In the genomic region with DNA sequence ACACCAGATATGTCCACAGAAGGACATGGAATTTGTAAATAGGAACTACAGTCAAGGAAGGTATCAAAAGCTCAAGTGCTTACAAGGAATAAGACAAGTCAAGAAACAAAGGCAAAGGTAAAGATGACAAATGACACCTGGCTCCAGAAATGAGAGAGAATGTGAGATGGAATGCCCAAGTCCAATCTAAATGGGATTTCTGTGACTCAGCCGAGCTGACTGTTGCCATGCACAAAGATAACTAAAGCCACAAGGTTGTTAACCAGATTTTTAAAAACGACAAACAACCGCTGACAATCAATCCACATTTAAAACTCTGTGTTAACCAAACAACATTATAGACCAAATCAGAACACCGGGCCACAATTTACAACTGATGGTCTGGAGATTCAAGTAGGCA, we compare ENCODE assay signal across 8 cellular contexts. TPM values are rescaled to one million over a fixed set of nuclear protein-coding genes. Genes with fewer than 3 reads are reported as not detected.
A peak's percentile ranks its signal among the peaks of the same experiment; 100 is the strongest.
DNase-seq lines count a peak whose midpoint lies in the region; ATAC-seq and TF ChIP-seq lines count a peak whose summit lies in the region.

No MANE protein-coding gene starts in this region.

- peak overlapping the region; percentile 90 to 94 for H3K4me3 Mint-ChIP-seq in effector memory CD8-positive, alpha-beta T cell

- peaks cover 25% of the 10 kb centered on the region for H3K36me3 Mint-ChIP-seq in effector memory CD8-positive, alpha-beta T cell (ENCODE audit: insufficient read depth)

- H3K9ac ChIP-seq in OCI-LY1 (ENCODE audit: low read length) (peak overlapping the region; percentile 95), neural cell (ENCODE audit: low read length) (peak overlapping the region; percentile 90)

- H2AFZ ChIP-seq in OCI-LY1 (ENCODE audit: low read length), result peak overlapping the region; percentile 68
- H2AFZ ChIP-seq in neural cell (ENCODE audit: low read depth, low read length), result peak overlapping the region; percentile 78

- no peaks in the 10 kb centered on the region for H3K36me3 ChIP-seq in GM06990 (ENCODE audit: control insufficient read depth, insufficient read depth, low read length)
- peaks cover 31% of the 10 kb centered on the region for H3K36me3 ChIP-seq in OCI-LY1 (ENCODE audit: insufficient read depth, low read length)
- no peaks in the 10 kb centered on the region for H3K36me3 ChIP-seq in neural cell (ENCODE audit: insufficient read depth, low read length)

- H3K27me3 ChIP-seq in GM06990 (replicated peaks; ENCODE audit: control insufficient read depth, insufficient read depth, low read length), result no peaks in the 10 kb centered on the region
- no peaks in the 10 kb centered on the region for H3K27me3 ChIP-seq in OCI-LY1 (ENCODE audit: insufficient read depth, low read length)
- H3K27me3 ChIP-seq in neural cell (ENCODE audit: insufficient read depth, low read depth, low read length), result no peaks in the 10 kb centered on the region

- DNase-seq in GM06990 (ENCODE audit: extremely low read depth, insufficient read length) (no peak), Ammon's horn (ENCODE audit: low spot score) (no peak), NCI-H510A (lab: John Stamatoyannopoulos, UW) (no peak), ureter (ENCODE audit: low spot score) (no peak)
- peak in 1 of 3 experiments; percentile 3 for DNase-seq in effector memory CD8-positive, alpha-beta T cell

- peak overlapping the region; percentile 93 to 97 for H3K27ac Mint-ChIP-seq in effector memory CD8-positive, alpha-beta T cell

- ATAC-seq in effector memory CD8-positive, alpha-beta T cell (replicated peaks), result no peak
- no peak for ATAC-seq in GM18867 (IDR thresholded peaks at IDR 0.05; ENCODE audit: unreplicated experiment)

- no peaks in the 10 kb centered on the region for H3F3A ChIP-seq in OCI-LY1 (ENCODE audit: insufficient read depth, low read length)
- no peaks in the 10 kb centered on the region for H3F3A ChIP-seq in neural cell (ENCODE audit: insufficient read depth, low read length, poor library complexity, severe bottlenecking)

- H3K9me3 ChIP-seq in OCI-LY1 (ENCODE audit: low read length) (no peaks in the 10 kb centered on the region), neural cell (ENCODE audit: low read length) (no peaks in the 10 kb centered on the region)

- no peak for TF ChIP-seq CTCF in GM06990 (IDR thresholded peaks at IDR 0.05; ENCODE audit: insufficient read depth, low read length, poor library complexity, severe bottlenecking)
- TF ChIP-seq CTCF in OCI-LY1 (IDR thresholded peaks at IDR 0.05; ENCODE audit: low read length), result no peak
- no peak for TF ChIP-seq CTCF in neural cell (IDR thresholded peaks at IDR 0.05; ENCODE audit: poor library complexity, severe bottlenecking)

- H4K20me1 ChIP-seq in OCI-LY1 (ENCODE audit: insufficient read depth, low read length) (no peaks in the 10 kb centered on the region), neural cell (ENCODE audit: insufficient read depth) (no peaks in the 10 kb centered on the region)

- TF ChIP-seq RAD21 in neural cell (conservative IDR thresholded peaks at IDR 0.05), result no peak

- H3K4me3 ChIP-seq in GM06990 (replicated peaks; ENCODE audit: low read depth, low read length) (peak overlapping the region; percentile 89), OCI-LY1 (ENCODE audit: low read depth, low read length, poor library complexity, severe bottlenecking) (peak overlapping the region; percentile 97), neural cell (ENCODE audit: low read length) (peak overlapping the region; percentile 99)

- TF ChIP-seq EP300 in neural cell (conservative IDR thresholded peaks at IDR 0.05; ENCODE audit: poor library complexity, severe bottlenecking), result no peak

- H3K9me2 ChIP-seq in OCI-LY1 (ENCODE audit: low read depth, low read length) (no peaks in the 10 kb centered on the region), neural cell (ENCODE audit: insufficient read depth, low read length) (no peaks in the 10 kb centered on the region)

- peaks cover 36% of the 10 kb centered on the region for H3K4me1 ChIP-seq in OCI-LY1 (ENCODE audit: insufficient read depth, low read length, severe bottlenecking)

- no peaks in the 10 kb centered on the region for H3K9me3 Mint-ChIP-seq in effector memory CD8-positive, alpha-beta T cell

- peaks cover 19 to 26% of the 10 kb centered on the region in 2 donors for H3K4me1 Mint-ChIP-seq in effector memory CD8-positive, alpha-beta T cell (ENCODE audit: low read depth in 2 of 2)

- H3K27me3 Mint-ChIP-seq in effector memory CD8-positive, alpha-beta T cell, result no peaks in the 10 kb centered on the region

- H3K79me2 ChIP-seq in OCI-LY1 (ENCODE audit: insufficient read depth, low read length) (peaks cover 16% of the 10 kb centered on the region), neural cell (replicated peaks; ENCODE audit: insufficient read depth, low read length) (peaks cover 13% of the 10 kb centered on the region)

- H3K4me2 ChIP-seq in OCI-LY1 (ENCODE audit: low read length) (peak overlapping the region; percentile 95), neural cell (ENCODE audit: low read length) (peak overlapping the region; percentile 87)

- peak overlapping the region; percentile 14 for H3K27ac ChIP-seq in OCI-LY1 (ENCODE audit: low read depth, low read length, poor library complexity, severe bottlenecking)
- H3K27ac ChIP-seq in neural cell (ENCODE audit: low read length), result peak overlapping the region; percentile 88

TF ChIP-seq in neural cell, 6 proteins besides CTCF, POLR2A, EP300 and RAD21:
- TF ChIP-seq, protein P1, sequence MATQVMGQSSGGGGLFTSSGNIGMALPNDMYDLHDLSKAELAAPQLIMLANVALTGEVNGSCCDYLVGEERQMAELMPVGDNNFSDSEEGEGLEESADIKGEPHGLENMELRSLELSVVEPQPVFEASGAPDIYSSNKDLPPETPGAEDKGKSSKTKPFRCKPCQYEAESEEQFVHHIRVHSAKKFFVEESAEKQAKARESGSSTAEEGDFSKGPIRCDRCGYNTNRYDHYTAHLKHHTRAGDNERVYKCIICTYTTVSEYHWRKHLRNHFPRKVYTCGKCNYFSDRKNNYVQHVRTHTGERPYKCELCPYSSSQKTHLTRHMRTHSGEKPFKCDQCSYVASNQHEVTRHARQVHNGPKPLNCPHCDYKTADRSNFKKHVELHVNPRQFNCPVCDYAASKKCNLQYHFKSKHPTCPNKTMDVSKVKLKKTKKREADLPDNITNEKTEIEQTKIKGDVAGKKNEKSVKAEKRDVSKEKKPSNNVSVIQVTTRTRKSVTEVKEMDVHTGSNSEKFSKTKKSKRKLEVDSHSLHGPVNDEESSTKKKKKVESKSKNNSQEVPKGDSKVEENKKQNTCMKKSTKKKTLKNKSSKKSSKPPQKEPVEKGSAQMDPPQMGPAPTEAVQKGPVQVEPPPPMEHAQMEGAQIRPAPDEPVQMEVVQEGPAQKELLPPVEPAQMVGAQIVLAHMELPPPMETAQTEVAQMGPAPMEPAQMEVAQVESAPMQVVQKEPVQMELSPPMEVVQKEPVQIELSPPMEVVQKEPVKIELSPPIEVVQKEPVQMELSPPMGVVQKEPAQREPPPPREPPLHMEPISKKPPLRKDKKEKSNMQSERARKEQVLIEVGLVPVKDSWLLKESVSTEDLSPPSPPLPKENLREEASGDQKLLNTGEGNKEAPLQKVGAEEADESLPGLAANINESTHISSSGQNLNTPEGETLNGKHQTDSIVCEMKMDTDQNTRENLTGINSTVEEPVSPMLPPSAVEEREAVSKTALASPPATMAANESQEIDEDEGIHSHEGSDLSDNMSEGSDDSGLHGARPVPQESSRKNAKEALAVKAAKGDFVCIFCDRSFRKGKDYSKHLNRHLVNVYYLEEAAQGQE (IDR thresholded peaks at IDR 0.05; ENCODE audit: borderline replicate concordance), result no peak
- TF ChIP-seq MXI1 (conservative IDR thresholded peaks at IDR 0.05; ENCODE audit: poor library complexity, severe bottlenecking) (no peak), POLR2AphosphoS5 (IDR thresholded peaks at IDR 0.05) (no peak), SMC3 (conservative IDR thresholded peaks at IDR 0.05; ENCODE audit: poor library complexity) (no peak), TAF1 (IDR thresholded peaks at IDR 0.05; ENCODE audit: low read depth) (no peak), EZH2 (IDR thresholded peaks at IDR 0.05; ENCODE audit: borderline replicate concordance, insufficient read depth, low read length, poor library complexity, severe bottlenecking) (no peak)

RNA-seq across cellular contexts. Expression of gene NFXL1, which starts 1.1 kb away (rescaled TPM):
- polyA plus RNA-seq in neural cell, result 15.8 and 17.6 TPM in 2 replicates
- polyA minus RNA-seq in neural cell, result 26.3 and 37.6 TPM in 2 replicates
- 25.2 TPM for total RNA-seq in ureter
